12 cellular contexts compared by ENCODE assay signal in genomic region chr22:20093437-20093836, GRCh38. TPM values are rescaled to one million over a fixed set of nuclear protein-coding genes. Genes with fewer than 3 reads are reported as not detected.
DNase-seq lines count a peak whose midpoint lies in the region; ATAC-seq, FAIRE-seq and TF ChIP-seq lines count a peak whose summit lies in the region.
"Had no signal": no experiment of that assay in that cellular context is flagged by ENCODE, and none has a peak within 500 bp of the region (broad histone marks: within the 10 kb centered on the region; RNA-seq: fewer than 3 reads in every experiment).

No MANE protein-coding gene starts in this region.

- peak overlapping the region in 1 of 4 donors; percentile 53 for H3K27ac ChIP-seq in body of pancreas
- peak overlapping the region in 1 of 2 donors; percentile 0 for H3K27ac ChIP-seq in kidney (ENCODE audit: low read depth in 2 of 2, low read length in 2 of 2)
- peak overlapping the region; percentile 67 for H3K27ac ChIP-seq in skeletal muscle tissue (ENCODE audit: low read depth, low read length)
- no peak overlapping the region for H3K27ac ChIP-seq in effector memory CD4-positive, alpha-beta T cell (ENCODE audit: insufficient read depth, low read length, poor library complexity, severe bottlenecking)
- H3K27ac ChIP-seq: sigmoid colon had no signal

- DNase-seq in body of pancreas (peak in 3 of 4 donors; percentile 36 to 91 (median 48)), kidney (peak; percentile 26), HT-29 (ENCODE audit: low spot score) (no peak)
- DNase-seq in activated CD4-positive, alpha-beta T cell treated with anti-CD3 and anti-CD28 coated beads, Interleukin-2, amount 50 U/mL, for 1 hour = no peak
- DNase-seq in effector memory CD4-positive, alpha-beta T cell = no peak
- DNase-seq: activated naive CD8-positive, alpha-beta T cell treated with anti-CD3 and anti-CD28 coated beads, Interleukin-2, amount 50 U/mL, for 24 hours; dermis blood vessel endothelial cell; DND-41; sigmoid colon; stimulated activated naive CD8-positive, alpha-beta T cell treated with anti-CD3 and anti-CD28 coated beads, Interleukin-15, amount 100 ng/mL, for 72 hours had no signal

- H3K9ac ChIP-seq in kidney (ENCODE audit: low read length in 2 of 2) = no peak overlapping the region
- H3K9ac ChIP-seq in skeletal muscle tissue (ENCODE audit: low read depth in 1 of 3, low read length in 3 of 3) = peak overlapping the region; percentile 42 to 79 (median 59)

- H3K4me1 ChIP-seq in body of pancreas (no peaks in the 10 kb centered on the region), kidney (ENCODE audit: control insufficient read depth in 1 of 2, insufficient read depth in 1 of 2, low read depth in 1 of 2, low read length in 2 of 2) (peaks cover 0 to 5% of the 10 kb centered on the region in 2 donors), skeletal muscle tissue (ENCODE audit: control insufficient read depth in 3 of 3, insufficient read depth in 3 of 3, low read length in 3 of 3) (peaks cover 10 to 17% (median 17%) of the 10 kb centered on the region in 3 donors)
- H3K4me1 ChIP-seq in effector memory CD4-positive, alpha-beta T cell (ENCODE audit: control insufficient read depth, insufficient read depth, low read length, poor library complexity, severe bottlenecking) = no peaks in the 10 kb centered on the region
- H3K4me1 ChIP-seq: sigmoid colon had no signal

- peak; percentile 47 for ATAC-seq in body of pancreas
- ATAC-seq: activated naive CD8-positive, alpha-beta T cell treated with anti-CD3 and anti-CD28 coated beads, Interleukin-2, amount 50 U/mL, for 24 hours; stimulated activated naive CD8-positive, alpha-beta T cell treated with anti-CD3 and anti-CD28 coated beads, Interleukin-15, amount 100 ng/mL, for 72 hours had no signal

- H3K36me3 ChIP-seq in body of pancreas (replicated peaks in 1 of 2; ENCODE audit: insufficient read depth in 1 of 2, low read depth in 2 of 2) (peaks cover 0 to 65% of the 10 kb centered on the region in 2 donors), kidney (ENCODE audit: control insufficient read depth in 1 of 2, insufficient read depth in 2 of 2, low read length in 2 of 2) (peaks cover 55 to 62% of the 10 kb centered on the region in 2 donors), skeletal muscle tissue (ENCODE audit: control insufficient read depth in 3 of 3, insufficient read depth in 3 of 3, low read length in 3 of 3) (peaks cover 68 to 85% (median 73%) of the 10 kb centered on the region in 3 donors)
- H3K36me3 ChIP-seq in effector memory CD4-positive, alpha-beta T cell (ENCODE audit: control insufficient read depth, insufficient read depth, low read length) = peaks cover 77% of the 10 kb centered on the region

- TF ChIP-seq CTCF in body of pancreas (IDR thresholded peaks at IDR 0.05) = no peak
- TF ChIP-seq CTCF in kidney (IDR thresholded peaks at IDR 0.05; ENCODE audit: borderline replicate concordance, extremely low read depth, insufficient read depth) = no peak

- WGBS in body of pancreas, 2 donors = 73 to 83% methylated on average over 7 of the region's 7 CpGs

- TF ChIP-seq POLR2A in body of pancreas (IDR thresholded peaks at IDR 0.05) = no peak

- H3K27me3 ChIP-seq in body of pancreas (no peaks in the 10 kb centered on the region), skeletal muscle tissue (ENCODE audit: control insufficient read depth in 3 of 3, insufficient read depth in 3 of 3, low read length in 3 of 3) (no peaks in the 10 kb centered on the region)
- no peaks in the 10 kb centered on the region for H3K27me3 ChIP-seq in effector memory CD4-positive, alpha-beta T cell (replicated peaks; ENCODE audit: control insufficient read depth, insufficient read depth, low read length, poor library complexity, severe bottlenecking)
- H3K27me3 ChIP-seq: sigmoid colon had no signal

- H3K4me3 ChIP-seq in body of pancreas (no peak overlapping the region), kidney (ENCODE audit: low read length in 2 of 2) (no peak overlapping the region), skeletal muscle tissue (ENCODE audit: low read length in 3 of 3) (peak overlapping the region in 2 of 3 donors; percentile 22 to 37)
- H3K4me3 ChIP-seq in effector memory CD4-positive, alpha-beta T cell (ENCODE audit: insufficient read depth, low read depth, low read length, poor library complexity, severe bottlenecking) = no peak overlapping the region
- H3K4me3 ChIP-seq: sigmoid colon had no signal

- no peaks in the 10 kb centered on the region for H3K9me3 ChIP-seq in body of pancreas
- H3K9me3 ChIP-seq in kidney (ENCODE audit: control insufficient read depth in 1 of 2, low read length in 2 of 2) = no peaks in the 10 kb centered on the region
- H3K9me3 ChIP-seq in skeletal muscle tissue (ENCODE audit: control insufficient read depth in 3 of 3, low read length in 3 of 3) = no peaks in the 10 kb centered on the region
- H3K9me3 ChIP-seq in effector memory CD4-positive, alpha-beta T cell (ENCODE audit: control insufficient read depth, low read length) = no peaks in the 10 kb centered on the region
- H3K9me3 ChIP-seq: sigmoid colon had no signal

- FAIRE-seq in kidney (lab: Jason Lieb, UNC) = no peak

- intact Hi-C loops in body of pancreas (cut with DNase I) = no loop called here
- intact Hi-C loops in kidney (cut with DNase I) = no loop called here

RNA-seq across cellular contexts. Expression of gene DGCR8, which starts 13.4 kb away (rescaled TPM):
- 10 to 100 TPM; 25.7 to 53.4 TPM for total RNA-seq in body of pancreas
- total RNA-seq in kidney = 40.1 TPM
- polyA plus RNA-seq in kidney (ENCODE audit: insufficient read depth, low read depth, low replicate concordance) = 12.2 TPM
- total RNA-seq in skeletal muscle tissue = 38.1 TPM
- 74.9 and 87.2 TPM in 2 replicates for total RNA-seq in HT-29 (2014; rRNA removed; shearing (Covaris generic))

RNA-seq across cellular contexts. Expression of gene RANBP1, which starts 22.5 kb away (rescaled TPM):
- 100 to 1,000 TPM in 1 of 2 donors, 10 to 100 TPM in 1; 69.3 to 134 TPM for total RNA-seq in body of pancreas
- 67.2 TPM for total RNA-seq in kidney
- 80.5 TPM for polyA plus RNA-seq in kidney (ENCODE audit: insufficient read depth, low read depth, low replicate concordance)
- 85.1 TPM for total RNA-seq in skeletal muscle tissue
- total RNA-seq in HT-29 (2014; rRNA removed; shearing (Covaris generic)) = 978 and 1,308 TPM in 2 replicates

RNA-seq across cellular contexts. Expression of gene TRMT2A, which starts 23.6 kb away (rescaled TPM):
- total RNA-seq in body of pancreas (10 to 100 TPM; 76.8 to 98.6 TPM), kidney (50.0 TPM), skeletal muscle tissue (31.8 TPM)
- 37.3 TPM for polyA plus RNA-seq in kidney (ENCODE audit: insufficient read depth, low read depth, low replicate concordance)
- 241 and 278 TPM in 2 replicates for total RNA-seq in HT-29 (2014; rRNA removed; shearing (Covaris generic))

RNA-seq across cellular contexts. Expression of gene ZDHHC8, which starts 38.2 kb away (rescaled TPM):
- total RNA-seq in body of pancreas = 10 to 100 TPM; 20.0 to 21.4 TPM
- total RNA-seq in kidney = 57.1 TPM
- 18.8 TPM for polyA plus RNA-seq in kidney (ENCODE audit: insufficient read depth, low read depth, low replicate concordance)
- total RNA-seq in skeletal muscle tissue = 3.1 TPM
- total RNA-seq in HT-29 (2014; rRNA removed; shearing (Covaris generic)) = 62.9 and 94.8 TPM in 2 replicates

RNA-seq across cellular contexts. Expression of gene CCDC188, which starts 57.4 kb away (rescaled TPM):
- total RNA-seq in body of pancreas = not detected
- total RNA-seq in kidney = 2.8 TPM
- 0.54 TPM for polyA plus RNA-seq in kidney (ENCODE audit: insufficient read depth, low read depth, low replicate concordance)
- total RNA-seq in skeletal muscle tissue = not detected
- 0.20 and 0.34 TPM in 2 replicates for total RNA-seq in HT-29 (2014; rRNA removed; shearing (Covaris generic))
- total RNA-seq: WTC11 had no signal

Comparison
In these comparisons a context has a peak if more than half of its experiments do, and no peak if none do; other contexts are left out.
1. DNase-seq: peak in body of pancreas (3 of 4) and kidney (single experiment); none in activated CD4-positive, alpha-beta T cell treated with anti-CD3 and anti-CD28 coated beads, Interleukin-2, amount 50 U/mL, for 1 hour (single experiment), HT-29 (single experiment) and effector memory CD4-positive, alpha-beta T cell (0 of 3).
2. H3K4me3 ChIP-seq: peak in skeletal muscle tissue (2 of 3); none in body of pancreas (0 of 2), kidney (0 of 2) and effector memory CD4-positive, alpha-beta T cell (single experiment).
3. H3K9ac ChIP-seq: peak in skeletal muscle tissue (3 of 3); none in kidney (0 of 2).